ENCODE assay signal across 24 cellular contexts in the genomic region with DNA sequence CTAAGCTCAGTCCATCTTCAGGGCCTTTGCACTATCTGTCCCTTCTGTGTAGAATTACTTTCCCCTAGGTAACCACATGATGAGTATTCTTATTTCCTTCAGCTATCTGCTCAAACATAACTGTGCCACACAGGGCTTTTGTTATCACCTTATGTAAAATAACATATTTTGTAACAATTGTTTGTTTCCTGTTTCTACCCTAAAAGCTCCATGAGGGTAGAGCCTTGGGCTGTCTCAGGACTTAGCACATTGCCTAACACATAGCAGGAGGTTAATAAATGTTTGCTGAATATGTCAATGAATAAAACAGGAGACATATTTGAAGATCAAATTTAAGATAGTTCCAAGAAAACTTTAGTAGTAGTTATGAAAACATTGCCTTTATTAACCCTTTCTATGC.
"Had no signal": no experiment of that assay in that cellular context is flagged by ENCODE, and none has a peak within 500 bp of the region (broad histone marks: within the 10 kb centered on the region; RNA-seq: fewer than 3 reads in every experiment).

No MANE protein-coding gene starts in this region.

- H3K27me3 ChIP-seq: MG63 had no signal

- H3K9ac ChIP-seq: SK-N-SH had no signal

- FAIRE-seq: HepG2, RCC 7860 had no signal

- ATAC-seq: HepG2 had no signal

- H3K4me3 ChIP-seq: MG63 had no signal

- H3K9me3 ChIP-seq: MG63, SK-N-SH had no signal

- DNase-seq: IMR-90, Karpas-422, KG1, MG63, NCI-H1092, NCI-H1105 treated with DMSO at 0.1 percent for 48 hours, NCI-H1417 treated with DMSO at 0.1 percent for 48 hours, NCI-H146, NCI-H1694 treated with DMSO at 0.1 percent for 48 hours, NCI-H1930, NCI-H2081, NCI-H2107, NCI-H226, NCI-H446, NCI-H510A, NCI-H524 treated with DMSO at 0.1 percent for 48 hours, NCI-H69, NCI-H774, Right ventricle myocardium superior, RPMI8226, SIG-M5, SK-N-SH had no signal
